In the genomic region with DNA sequence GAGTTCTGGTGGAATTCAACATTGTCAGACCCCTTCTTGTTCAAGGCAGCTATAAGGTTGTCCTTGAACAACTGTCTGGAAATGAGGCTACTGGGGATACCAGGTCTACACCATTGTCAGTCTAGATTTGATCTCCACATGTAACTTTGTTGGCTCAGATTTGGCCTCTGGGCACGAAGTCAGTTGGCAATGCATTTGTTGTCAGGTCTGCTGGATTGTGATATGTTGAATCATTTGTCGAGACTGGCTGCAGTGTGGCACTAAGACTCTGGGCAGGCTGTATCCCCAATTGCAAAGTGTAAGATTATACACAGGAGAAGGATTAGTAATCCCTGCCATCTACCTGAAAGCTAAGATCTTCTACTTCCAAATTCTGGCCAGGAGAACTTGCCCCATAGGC, we compare ENCODE assay signal across 19 cellular contexts. TPM values are rescaled to one million over a fixed set of nuclear protein-coding genes. Genes with fewer than 3 reads are reported as not detected.
DNase-seq lines count a peak whose midpoint lies in the region; FAIRE-seq and TF ChIP-seq lines count a peak whose summit lies in the region.
"Had no signal": no experiment of that assay in that cellular context is flagged by ENCODE, and none has a peak within 500 bp of the region (broad histone marks: within the 10 kb centered on the region; RNA-seq: fewer than 3 reads in every experiment).

No MANE protein-coding gene starts in this region.

- H3K4me1 ChIP-seq in MM.1S (ENCODE audit: low read length) = no peaks in the 10 kb centered on the region
- H3K4me1 ChIP-seq: Peyer's patch had no signal

- no peak overlapping the region for H3K9ac ChIP-seq in MM.1S (ENCODE audit: low read length)

- H3K9me3 ChIP-seq in MG63 = no peaks in the 10 kb centered on the region
- H3K9me3 ChIP-seq in MM.1S (replicated peaks; ENCODE audit: insufficient read depth, low read length) = no peaks in the 10 kb centered on the region
- H3K9me3 ChIP-seq: Peyer's patch had no signal

- H3K4me3 Mint-ChIP-seq in nephron = no peak overlapping the region

- H3K27me3 ChIP-seq in MG63 (no peaks in the 10 kb centered on the region), MM.1S (replicated peaks; ENCODE audit: insufficient read depth, low read length) (no peaks in the 10 kb centered on the region)
- H3K27me3 ChIP-seq: Peyer's patch had no signal

- H3K9me2 ChIP-seq in MM.1S (replicated peaks; ENCODE audit: insufficient read depth, low read length) = no peaks in the 10 kb centered on the region

- DNase-seq in GM12892 (ENCODE audit: insufficient read length) (no peak), MG63 (peak; percentile 48), epithelial cell of esophagus (ENCODE audit: low read depth) (peak; percentile 33), putamen (ENCODE audit: low spot score) (no peak), MM.1S (no peak), T-helper 9 cell (no peak)
- DNase-seq: C1 segment of cervical spinal cord, GDM1, HCEC 1CT, NCI-H1105, NCI-H187, NCI-H226, NCI-H524 treated with DMSO at 0.1 percent for 48 hours, Peyer's patch, SHP77 had no signal

- peak overlapping the region in 2 of 3 experiments; percentile 74 to 84 for H3K27ac Mint-ChIP-seq in nephron

- H3K79me2 ChIP-seq in MM.1S (ENCODE audit: low read length) = no peaks in the 10 kb centered on the region

- H3K4me3 ChIP-seq in MG63 = no peak overlapping the region
- H3K4me3 ChIP-seq in epithelial cell of esophagus (ENCODE audit: low read length) = no peak overlapping the region
- no peak overlapping the region for H3K4me3 ChIP-seq in MM.1S (ENCODE audit: low read length)
- H3K4me3 ChIP-seq: GM12878, K562, Peyer's patch had no signal

- H3K36me3 Mint-ChIP-seq in nephron (ENCODE audit: low read depth) = peaks cover 11% of the 10 kb centered on the region

- H4K20me1 ChIP-seq in MM.1S (ENCODE audit: insufficient read depth, low read length) = no peaks in the 10 kb centered on the region

- H3K9me3 Mint-ChIP-seq in nephron = no peaks in the 10 kb centered on the region

- no peak for TF ChIP-seq CTCF in epithelial cell of esophagus (IDR thresholded peaks at IDR 0.05; ENCODE audit: insufficient read depth, low read depth, low read length, missing control alignments)
- no peak for TF ChIP-seq CTCF in nephron (IDR thresholded peaks at IDR 0.05; ENCODE audit: unreplicated experiment in 3 of 3)
- TF ChIP-seq CTCF in MM.1S (IDR thresholded peaks at IDR 0.05; ENCODE audit: low read length) = no peak

- no peaks in the 10 kb centered on the region for H3F3A ChIP-seq in MM.1S (ENCODE audit: insufficient read depth, low read length)

- no peak overlapping the region for H3K27ac ChIP-seq in MM.1S (ENCODE audit: low read length)
- H3K27ac ChIP-seq: HL-60, Peyer's patch had no signal

- TF ChIP-seq POLR2A in GM12892 (IDR thresholded peaks at IDR 0.05; ENCODE audit: low read depth, low read length) = no peak

- no peaks in the 10 kb centered on the region for H3K36me3 ChIP-seq in MG63
- H3K36me3 ChIP-seq in MM.1S (replicated peaks; ENCODE audit: insufficient read depth, low read length) = no peaks in the 10 kb centered on the region
- H3K36me3 ChIP-seq: Peyer's patch had no signal

- H2AFZ ChIP-seq in MM.1S (ENCODE audit: low read length) = no peak overlapping the region

- no peaks in the 10 kb centered on the region for H3K27me3 Mint-ChIP-seq in nephron (ENCODE audit: low read depth)

- no peak overlapping the region for H3K4me2 ChIP-seq in MM.1S (ENCODE audit: low read depth, low read length)

- FAIRE-seq in GM12892 (lab: Jason Lieb, UNC) = peak; percentile 9
- FAIRE-seq: GM12878, K562 had no signal

- no peaks in the 10 kb centered on the region for H3K4me1 Mint-ChIP-seq in nephron

RNA-seq across cellular contexts. Expression of a gene that starts 26.5 kb away (rescaled TPM):
- 4.5 TPM for polyA plus RNA-seq in GM12892 (2012; ENCODE audit: missing spikeins)
- total RNA-seq in MG63 (2014; rRNA removed; shearing (Covaris generic); ENCODE audit: low replicate concordance) = 1.6 and 4.3 TPM in 2 replicates

Comparison
In these comparisons a context has a peak if more than half of its experiments do, and no peak if none do; other contexts are left out.
1. DNase-seq: peak in MG63 (single experiment) and epithelial cell of esophagus (single experiment); none in GM12892 (single experiment), putamen (single experiment), MM.1S (single experiment) and T-helper 9 cell (single experiment).